ENCODE assay signal across 21 cellular contexts in the genomic region with DNA sequence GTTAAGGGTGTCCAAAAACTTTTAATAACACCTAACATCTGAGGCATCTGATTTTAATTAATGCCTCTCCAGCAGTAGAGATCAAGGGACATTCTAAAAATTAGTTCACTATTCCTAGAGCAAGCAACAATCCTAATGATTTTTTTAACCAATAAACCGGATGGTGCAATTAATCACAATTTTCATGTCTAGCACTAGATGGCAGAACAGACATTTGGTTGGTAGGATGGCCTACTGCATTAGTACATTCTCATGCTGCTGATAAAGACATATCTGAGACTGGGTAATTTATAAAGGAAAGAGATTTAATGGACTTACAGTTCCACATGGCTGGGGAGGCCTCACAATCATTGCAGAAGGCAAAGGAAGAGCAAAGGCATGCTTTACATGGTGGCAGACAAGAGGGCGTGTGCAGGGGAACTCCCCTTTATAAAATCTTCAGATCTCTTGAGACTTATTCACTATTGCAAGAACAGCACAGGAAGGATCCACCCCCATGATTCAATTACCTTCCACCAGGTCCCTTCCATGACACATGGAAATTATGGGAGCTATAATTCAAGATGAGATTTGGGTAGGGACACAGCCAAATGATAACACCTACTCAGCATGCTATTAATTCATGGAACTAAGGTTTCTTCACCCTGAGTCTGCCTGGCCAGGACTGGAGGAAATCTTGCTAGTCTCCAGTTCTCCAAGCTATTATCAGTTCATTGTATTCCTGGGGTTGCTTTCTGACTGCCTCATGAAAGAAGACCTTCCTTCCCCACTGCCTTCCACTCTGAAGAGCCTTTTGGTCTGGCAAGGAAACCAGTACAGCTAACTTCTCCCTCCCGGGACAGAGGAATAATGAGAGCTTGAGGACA. TPM values are rescaled to one million over a fixed set of nuclear protein-coding genes. Genes with fewer than 3 reads are reported as not detected.
A peak's percentile ranks its signal among the peaks of the same experiment; 100 is the strongest.
DNase-seq lines count a peak whose midpoint lies in the region; ATAC-seq and TF ChIP-seq lines count a peak whose summit lies in the region.
"Had no signal": no experiment of that assay in that cellular context is flagged by ENCODE, and none has a peak within 500 bp of the region (broad histone marks: within the 10 kb centered on the region; RNA-seq: fewer than 3 reads in every experiment).

No MANE protein-coding gene starts in this region.

- H3F3A ChIP-seq in neural progenitor cell (ENCODE audit: low read depth) = peaks cover 19% of the 10 kb centered on the region

- intact Hi-C loops in MCF 10A (cut with micrococcal nuclease) (no loop called here), mammary epithelial cell (cut with micrococcal nuclease) (no loop called here)
- intact Hi-C loops in activated CD8-positive, alpha-beta T cell treated with anti-CD3 and anti-CD28 coated beads for 36 hours (cut with micrococcal nuclease) = no loop called here

- H3K9me3 Mint-ChIP-seq in MCF 10A (ENCODE audit: unreplicated experiment) (peaks cover 19% of the 10 kb centered on the region), chondrocyte (ENCODE audit: low read depth) (no peaks in the 10 kb centered on the region), neural progenitor cell (peaks cover 14% of the 10 kb centered on the region)
- peaks cover 4% of the 10 kb centered on the region for H3K9me3 Mint-ChIP-seq in activated CD8-positive, alpha-beta T cell treated with anti-CD3 and anti-CD28 coated beads for 36 hours

- H2AFZ ChIP-seq in mammary epithelial cell (ENCODE audit: low read depth, low read length) (no peak overlapping the region), neural progenitor cell (replicated peaks) (no peak overlapping the region)
- H2AFZ ChIP-seq: GM23248 had no signal

- TF ChIP-seq CTCF in MCF 10A (IDR thresholded peaks at IDR 0.05; ENCODE audit: unreplicated experiment) (no peak), mammary epithelial cell (conservative IDR thresholded peaks at IDR 0.05 in 1 of 2, IDR thresholded peaks at IDR 0.05 in 1 of 2; ENCODE audit: extremely low read depth in 1 of 2, insufficient read depth in 1 of 2, low read depth in 1 of 2, low read length in 2 of 2) (peak in 1 of 2 donors; percentile 6), NB4 (IDR thresholded peaks at IDR 0.05; ENCODE audit: low read depth, low read length) (no peak), chondrocyte (IDR thresholded peaks at IDR 0.05) (peak; percentile 66), neural progenitor cell (IDR thresholded peaks at IDR 0.05) (no peak)
- TF ChIP-seq CTCF in activated CD8-positive, alpha-beta T cell treated with anti-CD3 and anti-CD28 coated beads for 36 hours (IDR thresholded peaks at IDR 0.05) = no peak

- H3K4me3 ChIP-seq in mammary epithelial cell (replicated peaks in 1 of 3; ENCODE audit: insufficient read depth in 1 of 3, low read depth in 2 of 3, low read length in 3 of 3) (no peak overlapping the region), NB4 (ENCODE audit: low read depth, low read length) (no peak overlapping the region), neural progenitor cell (no peak overlapping the region)
- no peak overlapping the region for H3K4me3 ChIP-seq in effector memory CD4-positive, alpha-beta T cell (ENCODE audit: insufficient read depth, low read depth, low read length, poor library complexity, severe bottlenecking)
- H3K4me3 ChIP-seq: colonic mucosa, GM23248, thoracic aorta had no signal

- H3K36me3 ChIP-seq in mammary epithelial cell (ENCODE audit: insufficient read depth, low read length) (no peaks in the 10 kb centered on the region), neural progenitor cell (no peaks in the 10 kb centered on the region)
- H3K36me3 ChIP-seq in effector memory CD4-positive, alpha-beta T cell (ENCODE audit: control insufficient read depth, insufficient read depth, low read length) = no peaks in the 10 kb centered on the region
- H3K36me3 ChIP-seq: colonic mucosa, thoracic aorta had no signal

- H3K36me3 Mint-ChIP-seq in MCF 10A (ENCODE audit: insufficient read depth, unreplicated experiment) (peaks cover 6% of the 10 kb centered on the region), chondrocyte (ENCODE audit: low read depth) (peaks cover 10% of the 10 kb centered on the region), neural progenitor cell (peaks cover 2% of the 10 kb centered on the region)
- H3K36me3 Mint-ChIP-seq in activated CD8-positive, alpha-beta T cell treated with anti-CD3 and anti-CD28 coated beads for 36 hours (ENCODE audit: low read depth) = no peaks in the 10 kb centered on the region
- H3K36me3 Mint-ChIP-seq: CD4-positive, alpha-beta memory T cell had no signal

- H3K4me1 Mint-ChIP-seq in MCF 10A (ENCODE audit: insufficient read depth, unreplicated experiment) (peaks cover 32% of the 10 kb centered on the region), chondrocyte (ENCODE audit: low read depth) (peaks cover 28% of the 10 kb centered on the region), neural progenitor cell (peaks cover 19% of the 10 kb centered on the region)
- no peaks in the 10 kb centered on the region for H3K4me1 Mint-ChIP-seq in activated CD8-positive, alpha-beta T cell treated with anti-CD3 and anti-CD28 coated beads for 36 hours (ENCODE audit: low read depth)
- H3K4me1 Mint-ChIP-seq: activated B cell treated with CpG ODN at 0.5 μM for 24 hours; CD4-positive, alpha-beta memory T cell had no signal

- H3K4me3 Mint-ChIP-seq in MCF 10A (ENCODE audit: unreplicated experiment) = no peak overlapping the region
- no peak overlapping the region for H3K4me3 Mint-ChIP-seq in chondrocyte (ENCODE audit: unreplicated experiment)
- H3K4me3 Mint-ChIP-seq in neural progenitor cell = no peak overlapping the region
- no peak overlapping the region for H3K4me3 Mint-ChIP-seq in activated CD8-positive, alpha-beta T cell treated with anti-CD3 and anti-CD28 coated beads for 36 hours
- H3K4me3 Mint-ChIP-seq: activated B cell treated with CpG ODN at 0.5 μM for 24 hours; activated CD8-positive, alpha-beta T cell treated with anti-CD3 and anti-CD28 coated beads, Interleukin-2, amount 10 ng/mL, durations not matched to agents 7 days and 5 days; activated T-cell treated with anti-CD3 and anti-CD28 coated beads, Interleukin-2, amount 50 U/mL, for 72 hours; CD4-positive, alpha-beta memory T cell had no signal

- in situ Hi-C loops in mammary epithelial cell (cut with MboI; ENCODE audit: low sequenced_read_pairs in 2 of 2) = loop anchor here (25.0 kb wide), 4 partner anchors 240 to 1585 kb away; a partner anchor contains a TSS

- H3K27me3 Mint-ChIP-seq in MCF 10A (ENCODE audit: insufficient read depth, unreplicated experiment) = no peaks in the 10 kb centered on the region
- no peaks in the 10 kb centered on the region for H3K27me3 Mint-ChIP-seq in chondrocyte (ENCODE audit: low read depth)
- peaks cover 8% of the 10 kb centered on the region for H3K27me3 Mint-ChIP-seq in neural progenitor cell (ENCODE audit: insufficient read depth, low read depth)
- peaks cover 24% of the 10 kb centered on the region for H3K27me3 Mint-ChIP-seq in activated CD8-positive, alpha-beta T cell treated with anti-CD3 and anti-CD28 coated beads for 36 hours

- H4K20me1 ChIP-seq in mammary epithelial cell (ENCODE audit: insufficient read depth, low read length) (no peaks in the 10 kb centered on the region), neural progenitor cell (ENCODE audit: low read depth) (no peaks in the 10 kb centered on the region)

- H3K27ac Mint-ChIP-seq in MCF 10A (ENCODE audit: low read depth, unreplicated experiment) = peak overlapping the region; percentile 46
- H3K27ac Mint-ChIP-seq in chondrocyte (ENCODE audit: unreplicated experiment) = no peak overlapping the region
- no peak overlapping the region for H3K27ac Mint-ChIP-seq in neural progenitor cell
- H3K27ac Mint-ChIP-seq in activated CD8-positive, alpha-beta T cell treated with anti-CD3 and anti-CD28 coated beads for 36 hours = no peak overlapping the region
- H3K27ac Mint-ChIP-seq: activated B cell treated with CpG ODN at 0.5 μM for 24 hours; activated CD8-positive, alpha-beta T cell treated with anti-CD3 and anti-CD28 coated beads, Interleukin-2, amount 10 ng/mL, durations not matched to agents 7 days and 5 days; activated naive CD4-positive, alpha-beta T cell treated with anti-CD3 and anti-CD28 coated beads, Interleukin-2, amount 50 U/mL, for 72 hours; activated T-cell treated with anti-CD3 and anti-CD28 coated beads, Interleukin-2, amount 50 U/mL, for 72 hours; CD4-positive, alpha-beta memory T cell had no signal

- dilution Hi-C loops in mammary epithelial cell (cut with HindIII; ENCODE audit: low sequenced_read_pairs) = no loop called here

- H3K27ac ChIP-seq in mammary epithelial cell (ENCODE audit: insufficient read depth, low read depth, low read length) (no peak overlapping the region), neural progenitor cell (no peak overlapping the region)
- H3K27ac ChIP-seq in effector memory CD4-positive, alpha-beta T cell (ENCODE audit: insufficient read depth, low read length, poor library complexity, severe bottlenecking) = no peak overlapping the region
- H3K27ac ChIP-seq: colonic mucosa, GM23248, thoracic aorta had no signal

- TF ChIP-seq POLR2A in NB4 (IDR thresholded peaks at IDR 0.05; ENCODE audit: extremely low read depth, insufficient read length) = no peak

- DNase-seq in MCF 10A (ENCODE audit: unreplicated experiment) (no peak), mammary epithelial cell (no peak), NB4 (ENCODE audit: low read depth) (peak; percentile 21), chondrocyte (ENCODE audit: low spot score) (no peak), neural progenitor cell (ENCODE audit: low spot score) (no peak)
- DNase-seq in effector memory CD4-positive, alpha-beta T cell = no peak
- no peak for DNase-seq in stimulated activated CD4-positive, alpha-beta T cell treated with anti-CD3 and anti-CD28 coated beads, Interleukin-2, amount 100 ng/mL, for 48 hours
- DNase-seq in activated CD8-positive, alpha-beta T cell treated with anti-CD3 and anti-CD28 coated beads for 36 hours = no peak
- DNase-seq: activated B cell treated with CpG ODN at 0.5 μM for 24 hours; activated CD8-positive, alpha-beta T cell treated with anti-CD3 and anti-CD28 coated beads, Interleukin-2, amount 10 ng/mL, durations not matched to agents 7 days and 5 days; activated T-cell treated with anti-CD3 and anti-CD28 coated beads, Interleukin-2, amount 50 U/mL, for 72 hours; CD4-positive, alpha-beta memory T cell; colonic mucosa; GM23248; NCI-H187; NCI-H226; retina; Right ventricle myocardium superior; stimulated activated CD4-positive, alpha-beta T cell treated with anti-CD3 and anti-CD28 coated beads, Interleukin-12 subunit alpha, Interleukin-12 subunit beta, amount 100 ng/mL, for 4 hours had no signal

- no peak overlapping the region for H3K4me2 ChIP-seq in mammary epithelial cell (ENCODE audit: insufficient read depth, low read depth, low read length)
- no peak overlapping the region for H3K4me2 ChIP-seq in neural progenitor cell

- H3K27me3 ChIP-seq in mammary epithelial cell (ENCODE audit: insufficient read depth, low read length) (no peaks in the 10 kb centered on the region), neural progenitor cell (no peaks in the 10 kb centered on the region)
- H3K27me3 ChIP-seq in effector memory CD4-positive, alpha-beta T cell (replicated peaks; ENCODE audit: control insufficient read depth, insufficient read depth, low read length, poor library complexity, severe bottlenecking) = no peaks in the 10 kb centered on the region
- H3K27me3 ChIP-seq: colonic mucosa had no signal

- no peak for ATAC-seq in activated CD8-positive, alpha-beta T cell treated with anti-CD3 and anti-CD28 coated beads for 36 hours
- ATAC-seq: activated CD8-positive, alpha-beta T cell treated with anti-CD3 and anti-CD28 coated beads, Interleukin-2, amount 10 ng/mL, durations not matched to agents 7 days and 5 days; activated naive CD4-positive, alpha-beta T cell treated with anti-CD3 and anti-CD28 coated beads, Interleukin-2, amount 50 U/mL, for 72 hours; activated T-cell treated with anti-CD3 and anti-CD28 coated beads, Interleukin-2, amount 50 U/mL, for 72 hours had no signal

- POLR2A ChIA-PET in MCF 10A (lab: Yijun Ruan, JAX) = no interaction called here
- POLR2A ChIA-PET in activated CD8-positive, alpha-beta T cell treated with anti-CD3 and anti-CD28 coated beads for 36 hours (lab: Charles Lee) = no interaction called here

- no TSS peak for BruUV-seq in MCF 10A (replicated peaks; lab: Mats Ljungman, UMichigan)
- BruUV-seq in mammary epithelial cell (replicated peaks; lab: Mats Ljungman, UMichigan) = no TSS peak

- no peak overlapping the region for H3K9ac ChIP-seq in mammary epithelial cell (ENCODE audit: insufficient read depth, low read length)
- no peak overlapping the region for H3K9ac ChIP-seq in neural progenitor cell
- H3K9ac ChIP-seq: GM23248 had no signal

- H3K79me2 ChIP-seq in mammary epithelial cell (ENCODE audit: insufficient read depth, low read length) (no peaks in the 10 kb centered on the region), neural progenitor cell (ENCODE audit: low read depth) (no peaks in the 10 kb centered on the region)

- 94% methylated on average over 3 of the region's 3 CpGs for WGBS in mammary epithelial cell (ENCODE audit: low coverage, missing lambda C conversion rate)

- H3K9me3 ChIP-seq in mammary epithelial cell (replicated peaks; ENCODE audit: insufficient read depth, low read length) (no peaks in the 10 kb centered on the region), neural progenitor cell (ENCODE audit: low read depth) (no peaks in the 10 kb centered on the region)
- no peaks in the 10 kb centered on the region for H3K9me3 ChIP-seq in effector memory CD4-positive, alpha-beta T cell (ENCODE audit: control insufficient read depth, low read length)
- H3K9me3 ChIP-seq: colonic mucosa, thoracic aorta had no signal

- CTCF ChIA-PET in MCF 10A (lab: Yijun Ruan, JAX) = interaction anchor here (0.6 to 1.5 kb wide), 4 partner anchors 11 to 1350 kb away, joined by 3 to 6 read pairs (median 4); no protein-coding TSS in a partner anchor
- CTCF ChIA-PET in mammary epithelial cell (lab: Charles Lee; ENCODE audit: low non-redundant PET) = interaction anchor here (0.6 kb wide), 1 partner anchor 1218 kb away, joined by 4 read pairs; no protein-coding TSS in a partner anchor
- CTCF ChIA-PET in activated CD8-positive, alpha-beta T cell treated with anti-CD3 and anti-CD28 coated beads for 36 hours (lab: Charles Lee) = no interaction called here

- H3K4me1 ChIP-seq in mammary epithelial cell (ENCODE audit: insufficient read depth, low read length) (no peaks in the 10 kb centered on the region), neural progenitor cell (peaks cover 21% of the 10 kb centered on the region)
- no peaks in the 10 kb centered on the region for H3K4me1 ChIP-seq in effector memory CD4-positive, alpha-beta T cell (ENCODE audit: control insufficient read depth, insufficient read depth, low read length, poor library complexity, severe bottlenecking)
- H3K4me1 ChIP-seq: colonic mucosa had no signal

RNA-seq across cellular contexts. Expression of a gene that starts 24.8 kb away (rescaled TPM):
- total RNA-seq in MCF 10A (2022) = 7.3 and 10.4 TPM in 2 replicates
- 1 to 10 TPM; 1.0 to 1.7 TPM for total RNA-seq in mammary epithelial cell
- polyA plus RNA-seq in mammary epithelial cell = 1.4 TPM
- 0.16 TPM for polyA minus RNA-seq in mammary epithelial cell
- 8.8 to 11.5 TPM (median 10.6 TPM) in 3 replicates for total RNA-seq in chondrocyte
- 3.0 and 8.4 TPM in 2 replicates for total RNA-seq in neural progenitor cell (ENCODE audit: low replicate concordance)
- under 1 TPM in 1 of 2 experiments, not detected in 1; 0.11 TPM for total RNA-seq in activated CD8-positive, alpha-beta T cell treated with anti-CD3 and anti-CD28 coated beads for 36 hours
- total RNA-seq: activated B cell treated with CpG ODN at 0.5 μM for 24 hours; activated CD8-positive, alpha-beta T cell treated with anti-CD3 and anti-CD28 coated beads, Interleukin-2, amount 10 ng/mL, durations not matched to agents 7 days and 5 days; activated naive CD4-positive, alpha-beta T cell treated with anti-CD3 and anti-CD28 coated beads, Interleukin-2, amount 50 U/mL, for 72 hours had no signal
